ENCODE assay signal across 8 cellular contexts in genomic region chr1:206557636-206558473, GRCh38. TPM values are rescaled to one million over a fixed set of nuclear protein-coding genes. Genes with fewer than 3 reads are reported as not detected.
DNase-seq lines count a peak whose midpoint lies in the region; ATAC-seq and TF ChIP-seq lines count a peak whose summit lies in the region.

No MANE protein-coding gene starts in this region.

- no peaks in the 10 kb centered on the region for H3K36me3 ChIP-seq in SJSA1

- ATAC-seq in effector memory CD8-positive, alpha-beta T cell (replicated peaks), result peak; percentile 14
- ATAC-seq in HG02763 (IDR thresholded peaks at IDR 0.05; ENCODE audit: unreplicated experiment), result no peak
- no peak for ATAC-seq in GM19035 (IDR thresholded peaks at IDR 0.05; ENCODE audit: unreplicated experiment)

- no peaks in the 10 kb centered on the region for H3K27me3 ChIP-seq in SJSA1 (replicated peaks)

- TF ChIP-seq CTCF in nephron progenitor cell (IDR thresholded peaks at IDR 0.05), result no peak

- H3K4me3 ChIP-seq in SJSA1, result peak overlapping the region; percentile 44

- H3K27ac Mint-ChIP-seq in effector memory CD8-positive, alpha-beta T cell, result peak overlapping the region; percentile 94 to 95
- no peak overlapping the region for H3K27ac Mint-ChIP-seq in nephron progenitor cell

- DNase-seq in stimulated activated CD4-positive, alpha-beta T cell treated with anti-CD3 and anti-CD28 coated beads, Interleukin-1b, Interleukin-23, amount 100 ng/mL, for 48 hours, result peak; percentile 41
- DNase-seq in stimulated activated CD4-positive, alpha-beta T cell treated with anti-CD3 and anti-CD28 coated beads, Interleukin-2, amount 100 ng/mL, for 48 hours, result no peak
- DNase-seq in SJSA1 (ENCODE audit: low read depth in 1 of 2, low spot score in 2 of 2), result peak in 1 of 2 experiments; percentile 26
- DNase-seq in effector memory CD8-positive, alpha-beta T cell, result peak in 1 of 3 experiments; percentile 23
- DNase-seq in nephron progenitor cell, result no peak
- DNase-seq in cortex of kidney (lab: John Stamatoyannopoulos, UW), result no peak

- peak overlapping the region; percentile 92 to 94 for H3K4me3 Mint-ChIP-seq in effector memory CD8-positive, alpha-beta T cell
- H3K4me3 Mint-ChIP-seq in nephron progenitor cell, result peak overlapping the region; percentile 81

- H3K9me3 ChIP-seq in SJSA1 (replicated peaks), result no peaks in the 10 kb centered on the region

- no peaks in the 10 kb centered on the region for H3K9me3 Mint-ChIP-seq in effector memory CD8-positive, alpha-beta T cell
- no peaks in the 10 kb centered on the region for H3K9me3 Mint-ChIP-seq in nephron progenitor cell

- no peak overlapping the region for H3K27ac ChIP-seq in SJSA1

- peaks cover 58% of the 10 kb centered on the region for H3K36me3 Mint-ChIP-seq in effector memory CD8-positive, alpha-beta T cell (ENCODE audit: insufficient read depth)
- no peaks in the 10 kb centered on the region for H3K36me3 Mint-ChIP-seq in nephron progenitor cell (ENCODE audit: low read depth)

- peaks cover 63 to 76% of the 10 kb centered on the region in 2 donors for H3K4me1 Mint-ChIP-seq in effector memory CD8-positive, alpha-beta T cell (ENCODE audit: low read depth in 2 of 2)
- H3K4me1 Mint-ChIP-seq in nephron progenitor cell, result peaks cover 56% of the 10 kb centered on the region

- no peaks in the 10 kb centered on the region for H3K27me3 Mint-ChIP-seq in effector memory CD8-positive, alpha-beta T cell
- H3K27me3 Mint-ChIP-seq in nephron progenitor cell (ENCODE audit: low read depth, poor library complexity), result peaks cover 17% of the 10 kb centered on the region

- H3K4me1 ChIP-seq in SJSA1 (replicated peaks), result peaks cover 14% of the 10 kb centered on the region

RNA-seq across cellular contexts. Expression of gene RASSF5, which starts 50.5 kb away (rescaled TPM):
- 2.7 and 3.3 TPM in 2 replicates for total RNA-seq in SJSA1 (2014; rRNA removed; shearing (Covaris generic))

RNA-seq across cellular contexts. Expression of gene EIF2D, which starts 54.4 kb away (rescaled TPM):
- 41.0 and 53.8 TPM in 2 replicates for total RNA-seq in SJSA1 (2014; rRNA removed; shearing (Covaris generic))
